Comparison of ENCODE assay signal across 25 cellular contexts in the genomic region with DNA sequence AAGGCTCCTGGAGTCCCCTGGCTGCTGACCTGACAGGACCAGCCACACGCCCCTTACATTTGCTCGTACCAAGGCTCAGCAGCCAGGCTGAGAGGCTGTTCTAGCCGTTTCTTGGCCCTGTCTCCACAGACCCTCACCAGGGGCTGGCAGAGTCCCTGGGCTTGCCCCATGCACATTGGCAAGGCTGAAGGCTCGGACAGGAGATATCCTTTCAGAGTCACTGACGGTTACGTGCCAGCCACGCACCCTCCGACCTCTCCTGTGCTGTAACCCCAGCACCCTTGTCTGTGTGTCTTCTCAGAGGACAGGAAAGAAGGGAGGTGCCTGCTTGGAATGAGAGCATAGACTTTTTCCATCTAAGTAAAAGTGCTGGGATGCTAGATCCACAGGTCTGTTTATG. TPM values are rescaled to one million over a fixed set of nuclear protein-coding genes. Genes with fewer than 3 reads are reported as not detected.
DNase-seq lines count a peak whose midpoint lies in the region; ATAC-seq, FAIRE-seq and TF ChIP-seq lines count a peak whose summit lies in the region.
"Had no signal": no experiment of that assay in that cellular context is flagged by ENCODE, and none has a peak within 500 bp of the region (broad histone marks: within the 10 kb centered on the region; RNA-seq: fewer than 3 reads in every experiment).

No MANE protein-coding gene starts in this region.

- FAIRE-seq in HepG2 (lab: Jason Lieb, UNC), result no peak
- no peak for FAIRE-seq in kidney (lab: Jason Lieb, UNC)
- FAIRE-seq: colon, GM12878, K562, keratinocyte had no signal

- POLR2A ChIA-PET in HepG2 (lab: Yijun Ruan, JAX), result no interaction called here

- TF ChIP-seq POLR2A in HepG2 (IDR thresholded peaks at IDR 0.05; ENCODE audit: insufficient read depth in 1 of 2, low read depth in 2 of 2, low read length in 2 of 2) (no peak), right lobe of liver (IDR thresholded peaks at IDR 0.05) (no peak), gastrocnemius medialis (IDR thresholded peaks at IDR 0.05) (no peak)

- no peaks in the 10 kb centered on the region for H3K9me2 ChIP-seq in hepatocyte (replicated peaks; ENCODE audit: insufficient read depth)

- TF ChIP-seq CTCF in HepG2 (CRISPR knock-in tag; IDR thresholded peaks at IDR 0.05) (no peak), right lobe of liver (IDR thresholded peaks at IDR 0.05) (no peak), hepatocyte (IDR thresholded peaks at IDR 0.05; ENCODE audit: poor library complexity) (no peak), gastrocnemius medialis (IDR thresholded peaks at IDR 0.05 in 4 of 5, conservative IDR thresholded peaks at IDR 0.05 in 1 of 5) (no peak), kidney (IDR thresholded peaks at IDR 0.05; ENCODE audit: borderline replicate concordance, extremely low read depth, insufficient read depth) (no peak)

- DNase-seq in HepG2 (ENCODE audit: low spot score) (no peak), right lobe of liver (no peak), hepatocyte (ENCODE audit: low spot score) (no peak), gastrocnemius medialis (no peak), SHP77 (lab: John Stamatoyannopoulos, UW) (no peak), DMS153 (lab: John Stamatoyannopoulos, UW) (no peak), kidney (no peak)
- DNase-seq: activated CD4-positive, alpha-beta T cell treated with anti-CD3 and anti-CD28 coated beads for 48 hours; activated naive CD8-positive, alpha-beta T cell treated with anti-CD3 and anti-CD28 coated beads, Interleukin-2, amount 10 ng/mL, durations not matched to agents 7 days and 5 days; brain microvascular endothelial cell; CD4-positive, CD25-positive, alpha-beta regulatory T cell; naive thymus-derived CD8-positive, alpha-beta T cell; NCI-H1694; NCI-H748 treated with DMSO at 0.1 percent for 48 hours; posterior cingulate gyrus; SIG-M5; stimulated activated CD4-positive, alpha-beta T cell treated with anti-CD3 and anti-CD28 coated beads, Interleukin-4, amount 100 ng/mL, for 1 hour; stimulated activated naive CD8-positive, alpha-beta T cell treated with anti-CD3 and anti-CD28 coated beads, Interleukin-15, Interleukin-2, amounts not matched to agents 100 U/mL and 50 U/mL, for 24 hours; T-cell had no signal

- H2AFZ ChIP-seq in HepG2 (ENCODE audit: low read length) (no peak overlapping the region), hepatocyte (peak overlapping the region; percentile 16)
- H2AFZ ChIP-seq: GM23338 had no signal

- H3K4me2 ChIP-seq in HepG2 (ENCODE audit: low read depth, low read length) (peak overlapping the region; percentile 52), hepatocyte (peak overlapping the region; percentile 17)
- H3K4me2 ChIP-seq: GM23338 had no signal

- H4K20me1 ChIP-seq in HepG2 (ENCODE audit: insufficient read depth, low read length) (no peaks in the 10 kb centered on the region), hepatocyte (ENCODE audit: insufficient read depth, poor library complexity, severe bottlenecking) (no peaks in the 10 kb centered on the region)

- WGBS in HepG2 (ENCODE audit: low lambda C conversion rate), result 100% methylated on average over 4 of the region's 8 CpGs
- no CpG with 5 or more reads among the region's 8 CpGs for WGBS in right lobe of liver (ENCODE audit: insufficient coverage, low coverage, low lambda C conversion rate, missing lambda C conversion rate)
- WGBS in hepatocyte (ENCODE audit: low lambda C conversion rate, missing lambda C conversion rate), result 88% methylated on average over 8 of the region's 8 CpGs

- CTCF ChIA-PET in HepG2 (lab: Yijun Ruan, JAX; ENCODE audit: low intra/inter-chr PET ratio, low total read pairs), result no interaction called here

- no peak overlapping the region for H3K27ac ChIP-seq in HepG2 (ENCODE audit: extremely low read length, insufficient read depth, low read length)
- H3K27ac ChIP-seq in right lobe of liver, result no peak overlapping the region
- H3K27ac ChIP-seq in hepatocyte, result peak overlapping the region; percentile 82
- H3K27ac ChIP-seq in gastrocnemius medialis, result peak overlapping the region; percentile 65 to 77 (median 72)
- no peak overlapping the region for H3K27ac ChIP-seq in kidney (ENCODE audit: low read depth in 2 of 2, low read length in 2 of 2)
- H3K27ac ChIP-seq: brain microvascular endothelial cell had no signal

- no TSS peak for BruUV-seq in HepG2 (replicated peaks; lab: Mats Ljungman, UMichigan)

- TF ChIP-seq EP300 in HepG2 (IDR thresholded peaks at IDR 0.05; ENCODE audit: low read depth in 2 of 2, low read length in 2 of 2) (no peak), HepG2 (CRISPR knock-in tag; IDR thresholded peaks at IDR 0.05; ENCODE audit: borderline replicate concordance) (no peak)

- H3K4me1 ChIP-seq in HepG2 (ENCODE audit: insufficient read depth, low read length), result peaks cover 16% of the 10 kb centered on the region
- H3K4me1 ChIP-seq in right lobe of liver, result no peaks in the 10 kb centered on the region
- peaks cover 30% of the 10 kb centered on the region for H3K4me1 ChIP-seq in hepatocyte (ENCODE audit: insufficient read depth)
- peaks cover 3 to 12% of the 10 kb centered on the region in 2 donors for H3K4me1 ChIP-seq in gastrocnemius medialis
- H3K4me1 ChIP-seq in kidney (ENCODE audit: control insufficient read depth in 1 of 2, insufficient read depth in 1 of 2, low read depth in 1 of 2, low read length in 2 of 2), result no peaks in the 10 kb centered on the region

- no peaks in the 10 kb centered on the region for H3K79me2 ChIP-seq in HepG2 (ENCODE audit: insufficient read depth, low read length)
- H3K79me2 ChIP-seq in hepatocyte, result no peaks in the 10 kb centered on the region

- H3K27me3 ChIP-seq in HepG2 (ENCODE audit: control insufficient read depth in 1 of 2, insufficient read depth in 2 of 2, low read length in 2 of 2) (no peaks in the 10 kb centered on the region), right lobe of liver (no peaks in the 10 kb centered on the region), hepatocyte (no peaks in the 10 kb centered on the region), gastrocnemius medialis (no peaks in the 10 kb centered on the region)
- H3K27me3 ChIP-seq: brain microvascular endothelial cell had no signal

- H3K9ac ChIP-seq in HepG2 (ENCODE audit: insufficient read depth, low read depth, low read length) (no peak overlapping the region), kidney (ENCODE audit: low read length in 2 of 2) (no peak overlapping the region)

- ATAC-seq in HepG2 (peak; percentile 15; the same call in 2 of the 3 replicates), right lobe of liver (no peak), gastrocnemius medialis (no peak), GM18873 (IDR thresholded peaks at IDR 0.05; ENCODE audit: low FRiP score, unreplicated experiment) (no peak)
- ATAC-seq: GM12878; GM23338; K562; naive thymus-derived CD8-positive, alpha-beta T cell; stimulated activated naive CD8-positive, alpha-beta T cell treated with anti-CD3 and anti-CD28 coated beads, Interleukin-15, Interleukin-2, amounts not matched to agents 100 U/mL and 50 U/mL, for 24 hours; T-cell had no signal

- intact Hi-C loops in HepG2 (cut with micrococcal nuclease; ENCODE audit: unreplicated experiment) (no loop called here), right lobe of liver (cut with DNase I) (no loop called here), gastrocnemius medialis (cut with DNase I; ENCODE audit: low total_unique reads) (loop anchor here (10.0 kb wide), 1 partner anchor 348 kb away; no protein-coding TSS in a partner anchor), kidney (cut with DNase I) (no loop called here)

- in situ Hi-C loops in HepG2 (cut with HindIII; ENCODE audit: extremely low pct_ligation_motif_present, low pct_unique_long_range_greater_than_20kb) (no loop called here), gastrocnemius medialis (cut with MboI; ENCODE audit: low sequenced_read_pairs in 4 of 4) (loop anchor here in 2 of 4 donors (10.0 kb wide), 2 partner anchors 288 to 348 kb away; partner anchors contain the start of gene COL6A3 (in 2 of the 2))

- peaks cover 21% of the 10 kb centered on the region; the same call in 1 of the 2 replicates for H3K9me3 ChIP-seq in HepG2 (ENCODE audit: low read length)
- H3K9me3 ChIP-seq in right lobe of liver, result no peaks in the 10 kb centered on the region
- H3K9me3 ChIP-seq in hepatocyte (ENCODE audit: low read depth), result no peaks in the 10 kb centered on the region
- no peaks in the 10 kb centered on the region for H3K9me3 ChIP-seq in gastrocnemius medialis
- no peaks in the 10 kb centered on the region for H3K9me3 ChIP-seq in kidney (ENCODE audit: control insufficient read depth in 1 of 2, low read length in 2 of 2)

- TF ChIP-seq RAD21 in HepG2 (CRISPR knock-in tag; IDR thresholded peaks at IDR 0.05), result no peak

- no peaks in the 10 kb centered on the region for H3K36me3 ChIP-seq in HepG2 (replicated peaks in 1 of 2; ENCODE audit: control insufficient read depth in 1 of 2, insufficient read depth in 2 of 2, low read length in 2 of 2)
- H3K36me3 ChIP-seq in right lobe of liver, result no peaks in the 10 kb centered on the region
- H3K36me3 ChIP-seq in hepatocyte (replicated peaks; ENCODE audit: insufficient read depth, low read depth), result no peaks in the 10 kb centered on the region
- no peaks in the 10 kb centered on the region for H3K36me3 ChIP-seq in gastrocnemius medialis
- no peaks in the 10 kb centered on the region for H3K36me3 ChIP-seq in kidney (ENCODE audit: control insufficient read depth in 1 of 2, insufficient read depth in 2 of 2, low read length in 2 of 2)
- H3K36me3 ChIP-seq: brain microvascular endothelial cell had no signal

- H3K4me3 ChIP-seq in HepG2 (replicated peaks in 1 of 3; ENCODE audit: insufficient read depth in 1 of 3, low read depth in 2 of 3, low read length in 3 of 3) (no peak overlapping the region), right lobe of liver (no peak overlapping the region), hepatocyte (no peak overlapping the region), gastrocnemius medialis (no peak overlapping the region), kidney (ENCODE audit: low read length in 2 of 2) (no peak overlapping the region)
- H3K4me3 ChIP-seq: GM12878, GM23338, K562 had no signal

RNA-seq across cellular contexts. Expression of gene COPS8, which starts 40.8 kb away (rescaled TPM):
- 96.6 and 154 TPM in 2 replicates for total RNA-seq in HepG2 (2016; rRNA removed; fragmentation: Illumina TruSeq; extraction: Trizol)
- total RNA-seq in HepG2 (2016; cell fraction: cytosol; rRNA removed; fragmentation: Illumina TruSeq; extraction: Trizol; ENCODE audit: low read depth), result 20.8 and 24.2 TPM in 2 replicates
- total RNA-seq in HepG2 (2016; cell fraction: insoluble cytoplasmic fraction; rRNA removed; fragmentation: Illumina TruSeq; extraction: Trizol), result 99.8 and 164 TPM in 2 replicates
- total RNA-seq in HepG2 (2016; cell fraction: membrane; rRNA removed; fragmentation: Illumina TruSeq; extraction: Trizol), result 48.0 and 50.2 TPM in 2 replicates
- total RNA-seq in HepG2 (2016; cell fraction: nucleus; rRNA removed; fragmentation: Illumina TruSeq; extraction: Trizol), result 55.6 and 64.2 TPM in 2 replicates
- 64.8 and 86.3 TPM in 2 replicates for polyA plus RNA-seq in HepG2 (2011; rRNA removed)
- polyA plus RNA-seq in HepG2 (2011; cell fraction: cytosol; rRNA removed), result 40.8 and 66.4 TPM in 2 replicates
- 26.2 and 33.6 TPM in 2 replicates for polyA plus RNA-seq in HepG2 (2011; cell fraction: nucleus; rRNA removed)
- polyA plus RNA-seq in HepG2 (2012), result 31.5 and 57.8 TPM in 2 replicates
- polyA plus RNA-seq in HepG2 (2016; cell fraction: cytosol; fragmentation: Illumina TruSeq; extraction: Trizol; ENCODE audit: low read depth), result 26.2 and 26.4 TPM in 2 replicates
- 193 and 198 TPM in 2 replicates for polyA plus RNA-seq in HepG2 (2016; cell fraction: insoluble cytoplasmic fraction; fragmentation: Illumina TruSeq; extraction: Trizol; ENCODE audit: low read depth)
- polyA plus RNA-seq in HepG2 (2016; cell fraction: membrane; fragmentation: Illumina TruSeq; extraction: Trizol; ENCODE audit: low read depth), result 44.7 and 48.2 TPM in 2 replicates
- 75.7 and 79.5 TPM in 2 replicates for polyA plus RNA-seq in HepG2 (2016; cell fraction: nucleus; fragmentation: Illumina TruSeq; extraction: Trizol; ENCODE audit: insufficient read depth, low read depth)
- polyA minus RNA-seq in HepG2 (2011; rRNA and poly(A)+ RNA removed; ENCODE audit: low replicate concordance), result 12.8 and 16.1 TPM in 2 replicates
- polyA minus RNA-seq in HepG2 (2011; cell fraction: cytosol; rRNA and poly(A)+ RNA removed), result 35.9 and 41.2 TPM in 2 replicates
- 60.4 and 62.8 TPM in 2 replicates for polyA minus RNA-seq in HepG2 (2011; cell fraction: nucleus; rRNA and poly(A)+ RNA removed)
- 10 to 100 TPM; 14.3 to 51.5 (median 18.0) TPM for total RNA-seq in right lobe of liver
- 134 and 140 TPM in 2 replicates for total RNA-seq in hepatocyte
- polyA plus RNA-seq in hepatocyte, result 106 and 108 TPM in 2 replicates
- 100 to 1,000 TPM; 353 to 709 (median 642) TPM for total RNA-seq in gastrocnemius medialis
- 40.7 TPM for total RNA-seq in kidney
- 67.6 TPM for polyA plus RNA-seq in kidney (ENCODE audit: insufficient read depth, low read depth, low replicate concordance)

Comparison
In these comparisons a context has a peak if more than half of its experiments do, and no peak if none do; other contexts are left out.
1. H3K27ac ChIP-seq: peak in hepatocyte (single experiment) and gastrocnemius medialis (4 of 4); none in HepG2 (single experiment), right lobe of liver (0 of 3) and kidney (0 of 2).